In genomic region chrX:49877397-49878101, GRCh38 we compare ENCODE assay signal across 1 cellular context.
TF ChIP-seq lines count a peak whose summit lies in the region.

No MANE protein-coding gene starts in this region.

TF ChIP-seq in HepG2, 621 proteins besides CTCF, POLR2A, EP300 and RAD21 (continued from another document and continues in another):
- TF ChIP-seq ZNF646 (CRISPR knock-in tag; IDR thresholded peaks at IDR 0.05): no peak
- TF ChIP-seq KMT2B (CRISPR knock-in tag; IDR thresholded peaks at IDR 0.05): no peak
- TF ChIP-seq ZNF160 (CRISPR knock-in tag; IDR thresholded peaks at IDR 0.05): peak; percentile 64; the same call in 1 of the 2 replicates
- TF ChIP-seq ZNF737 (CRISPR knock-in tag; IDR thresholded peaks at IDR 0.05; ENCODE audit: borderline replicate concordance): no peak
- no peak for TF ChIP-seq ZNF33B (CRISPR knock-in tag; IDR thresholded peaks at IDR 0.05)
- TF ChIP-seq KDM1A (CRISPR knock-in tag; IDR thresholded peaks at IDR 0.05): no peak
- TF ChIP-seq ARNTL (CRISPR knock-in tag; IDR thresholded peaks at IDR 0.05): no peak
- TF ChIP-seq E2F5 (CRISPR knock-in tag; conservative IDR thresholded peaks at IDR 0.05): no peak
- TF ChIP-seq KAT2B (IDR thresholded peaks at IDR 0.05; ENCODE audit: borderline replicate concordance, low read depth, low read length): no peak
- TF ChIP-seq ZNF775 (CRISPR knock-in tag; IDR thresholded peaks at IDR 0.05; ENCODE audit: borderline replicate concordance): no peak
- TF ChIP-seq KIAA2018 (CRISPR knock-in tag; IDR thresholded peaks at IDR 0.05; ENCODE audit: borderline replicate concordance): no peak
- no peak for TF ChIP-seq CC2D1A (CRISPR knock-in tag; IDR thresholded peaks at IDR 0.05)
- no peak for TF ChIP-seq CREBL2 (CRISPR knock-in tag; IDR thresholded peaks at IDR 0.05; ENCODE audit: borderline replicate concordance)
- TF ChIP-seq ZNF773 (CRISPR knock-in tag; IDR thresholded peaks at IDR 0.05; ENCODE audit: borderline replicate concordance): no peak
- no peak for TF ChIP-seq PLRG1 (conservative IDR thresholded peaks at IDR 0.05)
- no peak for TF ChIP-seq RNF219 (CRISPR knock-in tag; IDR thresholded peaks at IDR 0.05)
- TF ChIP-seq ZZZ3 (CRISPR knock-in tag; IDR thresholded peaks at IDR 0.05; ENCODE audit: borderline replicate concordance): no peak
- TF ChIP-seq MAF1 (CRISPR knock-in tag; IDR thresholded peaks at IDR 0.05; ENCODE audit: borderline replicate concordance): no peak
- TF ChIP-seq AHDC1 (CRISPR knock-in tag; IDR thresholded peaks at IDR 0.05; ENCODE audit: borderline replicate concordance): peak; percentile 77
- no peak for TF ChIP-seq ZNF121 (CRISPR knock-in tag; IDR thresholded peaks at IDR 0.05)
- no peak for TF ChIP-seq ZNF446 (CRISPR knock-in tag; IDR thresholded peaks at IDR 0.05)
- no peak for TF ChIP-seq ZNF782 (CRISPR knock-in tag; IDR thresholded peaks at IDR 0.05; ENCODE audit: borderline replicate concordance)
- no peak for TF ChIP-seq POLR2AphosphoS2 (IDR thresholded peaks at IDR 0.05; ENCODE audit: low read depth, low read length)
- 0 out of 2 replicates have a peak, but pooled peaks have one; percentile 64 for TF ChIP-seq ZBTB43 (CRISPR knock-in tag; conservative IDR thresholded peaks at IDR 0.05)
- 0 out of 2 replicates have a peak, but pooled peaks have one; percentile 23 for TF ChIP-seq FOXK1 (CRISPR knock-in tag; IDR thresholded peaks at IDR 0.05; ENCODE audit: borderline replicate concordance, low read depth)
- TF ChIP-seq ARID2 (CRISPR knock-in tag; IDR thresholded peaks at IDR 0.05; ENCODE audit: borderline replicate concordance): no peak
- TF ChIP-seq ZKSCAN1 (IDR thresholded peaks at IDR 0.05; ENCODE audit: low read length): no peak
- TF ChIP-seq AHR (CRISPR knock-in tag; IDR thresholded peaks at IDR 0.05): no peak
